In the genomic region with DNA sequence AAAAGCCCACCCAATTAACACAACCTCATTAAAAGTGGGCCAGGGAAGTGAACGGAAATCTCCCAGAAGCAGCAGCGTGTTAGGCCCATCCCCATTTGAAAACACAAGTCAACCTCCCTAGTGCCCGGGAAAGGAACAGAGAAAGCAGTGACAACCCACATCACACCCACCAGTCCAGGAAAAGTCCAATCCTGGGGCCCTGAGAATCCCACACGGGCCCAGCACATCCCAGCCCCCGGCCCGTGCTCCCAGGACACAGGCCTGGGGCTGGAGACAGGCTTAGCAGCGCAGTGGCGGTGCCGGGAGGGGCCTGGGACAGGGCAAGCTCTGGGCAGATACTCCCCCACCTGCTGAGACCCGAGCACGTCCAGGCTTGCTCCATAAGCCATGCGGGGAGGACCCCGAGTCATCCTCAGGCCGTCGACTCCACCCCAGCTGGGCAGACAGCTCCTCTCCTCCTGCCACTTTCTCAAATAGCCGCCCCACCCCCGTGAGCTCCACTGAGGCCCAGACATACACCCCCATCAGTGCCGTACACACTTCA, we compare ENCODE assay signal across 16 cellular contexts.
"Had no signal": no experiment of that assay in that cellular context is flagged by ENCODE, and none has a peak within 500 bp of the region (broad histone marks: within the 10 kb centered on the region; RNA-seq: fewer than 3 reads in every experiment).

No MANE protein-coding gene starts in this region.

- H3K4me3 Mint-ChIP-seq: activated CD4-positive, alpha-beta memory T cell treated with anti-CD3 and anti-CD28 coated beads for 36 hours; activated CD8-positive, alpha-beta memory T cell treated with anti-CD3 and anti-CD28 coated beads, Interleukin-2, amount 10 ng/mL, durations not matched to agents 7 days and 5 days; activated naive CD4-positive, alpha-beta T cell treated with anti-CD3 and anti-CD28 coated beads, Interleukin-2, amount 10 ng/mL, durations not matched to agents 7 days and 5 days; activated T-cell treated with anti-CD3 and anti-CD28 coated beads, Interleukin-2, amount 50 U/mL, for 24 hours; natural killer cell treated with Interleukin-12 subunit alpha and Interleukin-12 subunit beta and Interleukin-15 and Interleukin-18, amount 100 ng/mL, for 72 hours had no signal

- H3K4me1 ChIP-seq: adrenal gland, colonic mucosa, prostate gland, upper lobe of right lung had no signal

- H2AFZ ChIP-seq: hepatocyte had no signal

- H3K9me3 Mint-ChIP-seq: activated CD4-positive, alpha-beta memory T cell treated with anti-CD3 and anti-CD28 coated beads for 36 hours; activated naive CD4-positive, alpha-beta T cell treated with anti-CD3 and anti-CD28 coated beads, Interleukin-2, amount 10 ng/mL, durations not matched to agents 7 days and 5 days; activated T-cell treated with anti-CD3 and anti-CD28 coated beads, Interleukin-2, amount 50 U/mL, for 24 hours; natural killer cell treated with Interleukin-12 subunit alpha and Interleukin-12 subunit beta and Interleukin-15 and Interleukin-18, amount 100 ng/mL, for 72 hours had no signal

- ATAC-seq: activated CD8-positive, alpha-beta memory T cell treated with anti-CD3 and anti-CD28 coated beads, Interleukin-2, amount 10 ng/mL, durations not matched to agents 7 days and 5 days; esophagus mucosa; natural killer cell treated with Interleukin-12 subunit alpha and Interleukin-12 subunit beta and Interleukin-15 and Interleukin-18, amount 100 ng/mL, for 72 hours; sciatic nerve; upper lobe of right lung had no signal

- H3K36me3 Mint-ChIP-seq: activated CD4-positive, alpha-beta memory T cell treated with anti-CD3 and anti-CD28 coated beads for 36 hours; activated CD8-positive, alpha-beta memory T cell treated with anti-CD3 and anti-CD28 coated beads, Interleukin-2, amount 10 ng/mL, durations not matched to agents 7 days and 5 days; activated naive CD4-positive, alpha-beta T cell treated with anti-CD3 and anti-CD28 coated beads, Interleukin-2, amount 10 ng/mL, durations not matched to agents 7 days and 5 days; natural killer cell treated with Interleukin-12 subunit alpha and Interleukin-12 subunit beta and Interleukin-15 and Interleukin-18, amount 100 ng/mL, for 72 hours had no signal

- DNase-seq: activated CD4-positive, alpha-beta memory T cell treated with anti-CD3 and anti-CD28 coated beads for 36 hours; activated CD8-positive, alpha-beta memory T cell treated with anti-CD3 and anti-CD28 coated beads, Interleukin-2, amount 10 ng/mL, durations not matched to agents 7 days and 5 days; activated naive CD4-positive, alpha-beta T cell treated with anti-CD3 and anti-CD28 coated beads, Interleukin-2, amount 10 ng/mL, durations not matched to agents 7 days and 5 days; activated T-cell treated with anti-CD3 and anti-CD28 coated beads, Interleukin-2, amount 50 U/mL, for 24 hours; adrenal gland; colonic mucosa; occipital lobe; upper lobe of right lung had no signal

- H3K4me2 ChIP-seq: hepatocyte had no signal

- H3K4me3 ChIP-seq: adrenal gland, cardiac muscle cell, colonic mucosa, hepatocyte, prostate gland, thoracic aorta, upper lobe of right lung had no signal

- H3K36me3 ChIP-seq: adrenal gland, cardiac muscle cell, colonic mucosa, prostate gland, thoracic aorta, upper lobe of right lung had no signal

- H3K79me2 ChIP-seq: hepatocyte had no signal

- FAIRE-seq: keratinocyte had no signal

- H3K27me3 Mint-ChIP-seq: activated CD4-positive, alpha-beta memory T cell treated with anti-CD3 and anti-CD28 coated beads for 36 hours; activated CD8-positive, alpha-beta memory T cell treated with anti-CD3 and anti-CD28 coated beads, Interleukin-2, amount 10 ng/mL, durations not matched to agents 7 days and 5 days; activated naive CD4-positive, alpha-beta T cell treated with anti-CD3 and anti-CD28 coated beads, Interleukin-2, amount 10 ng/mL, durations not matched to agents 7 days and 5 days; activated T-cell treated with anti-CD3 and anti-CD28 coated beads, Interleukin-2, amount 50 U/mL, for 24 hours had no signal

- H3K27me3 ChIP-seq: adrenal gland, cardiac muscle cell, colonic mucosa, hepatocyte, upper lobe of right lung had no signal

- H3K27ac Mint-ChIP-seq: activated CD4-positive, alpha-beta memory T cell treated with anti-CD3 and anti-CD28 coated beads for 36 hours; activated CD8-positive, alpha-beta memory T cell treated with anti-CD3 and anti-CD28 coated beads, Interleukin-2, amount 10 ng/mL, durations not matched to agents 7 days and 5 days; activated naive CD4-positive, alpha-beta T cell treated with anti-CD3 and anti-CD28 coated beads, Interleukin-2, amount 10 ng/mL, durations not matched to agents 7 days and 5 days; activated T-cell treated with anti-CD3 and anti-CD28 coated beads, Interleukin-2, amount 50 U/mL, for 24 hours; natural killer cell treated with Interleukin-12 subunit alpha and Interleukin-12 subunit beta and Interleukin-15 and Interleukin-18, amount 100 ng/mL, for 72 hours had no signal

- H3K9me3 ChIP-seq: adrenal gland, colonic mucosa, prostate gland, thoracic aorta, upper lobe of right lung had no signal

- H3K27ac ChIP-seq: adrenal gland, cardiac muscle cell, colonic mucosa, hepatocyte, prostate gland, thoracic aorta, upper lobe of right lung had no signal
